In genomic region chr4:123930971-123931370, GRCh38 we compare ENCODE assay signal across 20 cellular contexts.
DNase-seq lines count a peak whose midpoint lies in the region; ATAC-seq and TF ChIP-seq lines count a peak whose summit lies in the region.
"Had no signal": no experiment of that assay in that cellular context is flagged by ENCODE, and none has a peak within 500 bp of the region (broad histone marks: within the 10 kb centered on the region; RNA-seq: fewer than 3 reads in every experiment).

No MANE protein-coding gene starts in this region.

- H3K9me3 ChIP-seq in GM23248 (ENCODE audit: low read depth) (no peaks in the 10 kb centered on the region), A673 (ENCODE audit: low read depth, low read length, poor library complexity, severe bottlenecking) (no peaks in the 10 kb centered on the region)

- H3K9ac ChIP-seq in GM23248, result no peak overlapping the region

- H3K36me3 Mint-ChIP-seq in activated T-cell treated with anti-CD3 and anti-CD28 coated beads, Interleukin-2, amount 50 U/mL, for 72 hours (ENCODE audit: insufficient read depth in 2 of 2), result no peaks in the 10 kb centered on the region

- POLR2A ChIA-PET in A673 (lab: Charles Lee; ENCODE audit: low non-redundant PET), result no interaction called here

- no peak for ATAC-seq in activated T-cell treated with anti-CD3 and anti-CD28 coated beads, Interleukin-2, amount 50 U/mL, for 72 hours (replicated peaks in 1 of 2)
- ATAC-seq: PC-3, SK-N-SH treated with all-trans-retinoic acid at 6 μM for 48 hours had no signal

- H4K20me1 ChIP-seq in GM23248 (ENCODE audit: insufficient read depth), result no peaks in the 10 kb centered on the region

- no peak overlapping the region for H3K27ac Mint-ChIP-seq in activated T-cell treated with anti-CD3 and anti-CD28 coated beads, Interleukin-2, amount 50 U/mL, for 72 hours

- in situ Hi-C loops in GM23248 (cut with MboI), result no loop called here

- H3F3A ChIP-seq in GM23248 (ENCODE audit: insufficient read depth), result no peaks in the 10 kb centered on the region

- no peaks in the 10 kb centered on the region for H3K27me3 Mint-ChIP-seq in activated T-cell treated with anti-CD3 and anti-CD28 coated beads, Interleukin-2, amount 50 U/mL, for 72 hours (ENCODE audit: low read depth)

- CTCF ChIA-PET in A673 (lab: Charles Lee), result no interaction called here

- H3K4me1 ChIP-seq in GM23248 (ENCODE audit: insufficient read depth) (no peaks in the 10 kb centered on the region), A673 (ENCODE audit: insufficient read depth, low read length, poor library complexity, severe bottlenecking) (no peaks in the 10 kb centered on the region)

- H3K36me3 ChIP-seq in GM23248 (ENCODE audit: low read depth) (no peaks in the 10 kb centered on the region), A673 (ENCODE audit: insufficient read depth, low read length, poor library complexity, severe bottlenecking) (no peaks in the 10 kb centered on the region)

- H3K9me2 ChIP-seq in GM23248 (ENCODE audit: insufficient read depth), result no peaks in the 10 kb centered on the region

- H3K27me3 ChIP-seq in GM23248 (replicated peaks; ENCODE audit: insufficient read depth), result no peaks in the 10 kb centered on the region
- no peaks in the 10 kb centered on the region for H3K27me3 ChIP-seq in A673 (replicated peaks; ENCODE audit: insufficient read depth, low read depth, low read length, poor library complexity)

- intact Hi-C loops in A673 (cut with micrococcal nuclease; ENCODE audit: unreplicated experiment), result no loop called here

- 70 to 71% methylated on average over 1 of the region's 1 CpG for WGBS in GM23248 (ENCODE audit: low coverage in 1 of 2, low lambda C conversion rate in 2 of 2, missing lambda C conversion rate in 2 of 2), 2 experiments

- H3K4me3 ChIP-seq in GM23248 (no peak overlapping the region), epithelial cell of esophagus (ENCODE audit: low read length) (no peak overlapping the region), A673 (ENCODE audit: low read depth, low read length, poor library complexity, severe bottlenecking) (no peak overlapping the region)

- H3K4me3 Mint-ChIP-seq in activated T-cell treated with anti-CD3 and anti-CD28 coated beads, Interleukin-2, amount 50 U/mL, for 72 hours, result no peak overlapping the region

- TF ChIP-seq CTCF in epithelial cell of esophagus (IDR thresholded peaks at IDR 0.05; ENCODE audit: insufficient read depth, low read depth, low read length, missing control alignments), result no peak
- no peak for TF ChIP-seq CTCF in A673 (conservative IDR thresholded peaks at IDR 0.05; ENCODE audit: low read depth, low read length)

- no peak overlapping the region for H3K4me2 ChIP-seq in GM23248 (ENCODE audit: unreplicated experiment)

- H3K9me3 Mint-ChIP-seq in activated T-cell treated with anti-CD3 and anti-CD28 coated beads, Interleukin-2, amount 50 U/mL, for 72 hours, result peaks cover 2% of the 10 kb centered on the region in 2 donors

- no TSS peak for BruUV-seq in A673 (replicated peaks; lab: Mats Ljungman, UMichigan)

- H3K79me2 ChIP-seq in GM23248 (ENCODE audit: insufficient read depth), result no peaks in the 10 kb centered on the region

- no peaks in the 10 kb centered on the region for H3K4me1 Mint-ChIP-seq in activated T-cell treated with anti-CD3 and anti-CD28 coated beads, Interleukin-2, amount 50 U/mL, for 72 hours (ENCODE audit: low read depth)

- H2AFZ ChIP-seq in GM23248, result no peak overlapping the region

- DNase-seq in GM23248 (peak; percentile 15), LHCN-M2 (ENCODE audit: low read depth) (peak; percentile 26), epithelial cell of esophagus (ENCODE audit: low read depth) (peak; percentile 3), kidney tubule cell (ENCODE audit: low spot score) (peak; percentile 4), A673 (ENCODE audit: low spot score) (no peak), T-helper 9 cell (no peak)
- DNase-seq in activated T-cell treated with anti-CD3 and anti-CD28 coated beads, Interleukin-2, amount 50 U/mL, for 72 hours, result no peak
- DNase-seq: COR-L47, DMS 273 treated with DMSO at 0.1 percent for 48 hours, GDM1, GOT3, KG1, NCI-H1417 treated with DMSO at 0.1 percent for 48 hours, NCI-H2029, NCI-H345, NCI-H524 treated with DMSO at 0.1 percent for 48 hours, PC-3, RPMI8226, SIG-M5 had no signal

- H3K27ac ChIP-seq in GM23248, result no peak overlapping the region
- H3K27ac ChIP-seq in A673 (ENCODE audit: low read depth, low read length, poor library complexity, severe bottlenecking), result no peak overlapping the region

Comparison
In these comparisons a context has a peak if more than half of its experiments do, and no peak if none do; other contexts are left out.
1. DNase-seq: peak in GM23248 (single experiment), LHCN-M2 (single experiment), epithelial cell of esophagus (single experiment) and kidney tubule cell (single experiment); none in A673 (single experiment), activated T-cell treated with anti-CD3 and anti-CD28 coated beads, Interleukin-2, amount 50 U/mL, for 72 hours (0 of 2) and T-helper 9 cell (single experiment).